ENCODE assay signal across 14 cellular contexts in genomic region chr9:115165233-115165632, GRCh38. TPM values are rescaled to one million over a fixed set of nuclear protein-coding genes. Genes with fewer than 3 reads are reported as not detected.
A peak's percentile ranks its signal among the peaks of the same experiment; 100 is the strongest.
DNase-seq lines count a peak whose midpoint lies in the region; ATAC-seq, FAIRE-seq and TF ChIP-seq lines count a peak whose summit lies in the region.
"Had no signal": no experiment of that assay in that cellular context is flagged by ENCODE, and none has a peak within 500 bp of the region (broad histone marks: within the 10 kb centered on the region; RNA-seq: fewer than 3 reads in every experiment).

No MANE protein-coding gene starts in this region.

- no peak overlapping the region for H2BK15ac ChIP-seq in mesenchymal stem cell (ENCODE audit: low read depth, poor library complexity, severe bottlenecking)

- POLR2A ChIA-PET in PC-3 (lab: Charles Lee; ENCODE audit: unreplicated experiment): no interaction called here

- H3K4me1 Mint-ChIP-seq in T-helper 17 cell: no peaks in the 10 kb centered on the region

- H3K4me1 ChIP-seq in PC-3 (ENCODE audit: insufficient read depth, low read length): peaks cover 26% of the 10 kb centered on the region
- peaks cover 3% of the 10 kb centered on the region for H3K4me1 ChIP-seq in mesenchymal stem cell (ENCODE audit: control insufficient read depth, insufficient read depth, low read depth, low read length)
- H3K4me1 ChIP-seq: Caco-2 had no signal

- H3K9ac ChIP-seq in PC-3 (ENCODE audit: low read length) (no peak overlapping the region), mesenchymal stem cell (ENCODE audit: low read length) (no peak overlapping the region)

- no peaks in the 10 kb centered on the region for H3F3A ChIP-seq in PC-3 (ENCODE audit: low read length, unreplicated experiment)

- no peak overlapping the region for H4K8ac ChIP-seq in mesenchymal stem cell (ENCODE audit: low read length)

- no peak overlapping the region for H3K23ac ChIP-seq in mesenchymal stem cell (ENCODE audit: low read length in 2 of 2)

- no peaks in the 10 kb centered on the region for H3K9me2 ChIP-seq in PC-3 (replicated peaks; ENCODE audit: low read length)

- intact Hi-C loops in PC-3 (cut with micrococcal nuclease): no loop called here

- H3K36me3 ChIP-seq in PC-3 (ENCODE audit: low read depth, low read length) (no peaks in the 10 kb centered on the region), bronchial epithelial cell (ENCODE audit: control insufficient read depth, insufficient read depth, low read length) (no peaks in the 10 kb centered on the region), mesenchymal stem cell (ENCODE audit: control insufficient read depth in 1 of 2, insufficient read depth in 2 of 2, low read depth in 1 of 2, low read length in 2 of 2) (no peaks in the 10 kb centered on the region)

- no peak for FAIRE-seq in bronchial epithelial cell (lab: Jason Lieb, UNC)

- H3K27me3 Mint-ChIP-seq in T-helper 17 cell: peaks cover 11% of the 10 kb centered on the region

- no peak overlapping the region for H3K18ac ChIP-seq in mesenchymal stem cell (ENCODE audit: low read depth in 1 of 2, low read length in 2 of 2)

- TF ChIP-seq CTCF in PC-3 (conservative IDR thresholded peaks at IDR 0.05; ENCODE audit: low read depth, low read length) (no peak), bronchial epithelial cell (IDR thresholded peaks at IDR 0.05; ENCODE audit: insufficient read depth, low read length, severe bottlenecking) (no peak)

- peak overlapping the region; percentile 28 to 43 for H2BK12ac ChIP-seq in mesenchymal stem cell (ENCODE audit: low read length in 2 of 2)

- H3K27ac ChIP-seq in PC-3 (ENCODE audit: low read length) (peak overlapping the region; percentile 50), mesenchymal stem cell (ENCODE audit: low read length, poor library complexity, severe bottlenecking) (peak overlapping the region; percentile 83)
- H3K27ac ChIP-seq: PC-9 had no signal

- no peak overlapping the region for H3K14ac ChIP-seq in mesenchymal stem cell (ENCODE audit: low read length in 2 of 2)

- H3K9me3 ChIP-seq in PC-3 (ENCODE audit: low read length): no peaks in the 10 kb centered on the region
- no peaks in the 10 kb centered on the region for H3K9me3 ChIP-seq in mesenchymal stem cell (ENCODE audit: control insufficient read depth, low read length)
- no peaks in the 10 kb centered on the region for H3K9me3 ChIP-seq in T-helper 17 cell (ENCODE audit: control insufficient read depth, low read length, poor library complexity, severe bottlenecking)
- H3K9me3 ChIP-seq: Caco-2 had no signal

- no peak overlapping the region for H3K27ac Mint-ChIP-seq in T-helper 17 cell

- H2AK5ac ChIP-seq in mesenchymal stem cell (ENCODE audit: low read length, severe bottlenecking): peak overlapping the region; percentile 88

- ATAC-seq in PC-3: no peak
- no peak for ATAC-seq in T-helper 17 cell
- ATAC-seq in GM18511 (IDR thresholded peaks at IDR 0.05; ENCODE audit: unreplicated experiment): no peak

- H3K4me3 ChIP-seq in PC-3 (ENCODE audit: low read length): no peak overlapping the region
- H3K4me3 ChIP-seq in bronchial epithelial cell (ENCODE audit: low read depth, low read length): no peak overlapping the region
- no peak overlapping the region for H3K4me3 ChIP-seq in mesenchymal stem cell (ENCODE audit: insufficient read depth in 1 of 2, low read depth in 1 of 2, low read length in 2 of 2)
- H3K4me3 ChIP-seq: PC-9 had no signal

- H3K27me3 ChIP-seq in PC-3 (ENCODE audit: low read length) (no peaks in the 10 kb centered on the region), bronchial epithelial cell (ENCODE audit: control insufficient read depth, insufficient read depth, low read length) (no peaks in the 10 kb centered on the region), mesenchymal stem cell (ENCODE audit: control insufficient read depth in 1 of 2, insufficient read depth in 1 of 2, low read length in 2 of 2) (no peaks in the 10 kb centered on the region)

- H2AFZ ChIP-seq in PC-3 (ENCODE audit: low read length) (no peak overlapping the region), mesenchymal stem cell (ENCODE audit: low read depth, low read length) (no peak overlapping the region)
- H2AFZ ChIP-seq: PC-9 had no signal

- H3K79me2 ChIP-seq in PC-3 (ENCODE audit: low read length): no peaks in the 10 kb centered on the region

- H3K79me1 ChIP-seq in mesenchymal stem cell (replicated peaks; ENCODE audit: low read length, poor library complexity, severe bottlenecking): no peaks in the 10 kb centered on the region

- no peaks in the 10 kb centered on the region for H4K20me1 ChIP-seq in PC-3 (ENCODE audit: low read length)

- no peak overlapping the region for H3K4me3 Mint-ChIP-seq in T-helper 17 cell

- DNase-seq in HT-29 (ENCODE audit: low spot score) (peak; percentile 11), PC-3 (no peak), bronchial epithelial cell (ENCODE audit: low read depth) (peak; percentile 62), mesenchymal stem cell (no peak), T-helper 17 cell (no peak), 8988T (no peak)
- DNase-seq: Caco-2, DMS153, NCI-H1417 treated with DMSO at 0.1 percent for 48 hours, NCI-H2029, NCI-H774 had no signal

- no peak overlapping the region for H2BK120ac ChIP-seq in mesenchymal stem cell (ENCODE audit: low read depth, low read length)

- H2BK5ac ChIP-seq in mesenchymal stem cell (ENCODE audit: low read depth, low read length, poor library complexity, severe bottlenecking): no peak overlapping the region

- H3K4ac ChIP-seq in mesenchymal stem cell (ENCODE audit: low read depth in 1 of 2, low read length in 2 of 2): no peak overlapping the region

- BruUV-seq in PC-3 (replicated peaks; lab: Mats Ljungman, UMichigan): no TSS peak

- CTCF ChIA-PET in PC-3 (lab: Charles Lee): no interaction called here

- H3K4me2 ChIP-seq in PC-3 (ENCODE audit: low read length): peak overlapping the region; percentile 71
- no peak overlapping the region for H3K4me2 ChIP-seq in mesenchymal stem cell (ENCODE audit: low read length, poor library complexity, severe bottlenecking)

- no peak overlapping the region for H4K91ac ChIP-seq in mesenchymal stem cell (ENCODE audit: low read length)

- H3K36me3 Mint-ChIP-seq in T-helper 17 cell (ENCODE audit: low read depth): no peaks in the 10 kb centered on the region

RNA-seq across cellular contexts. Expression of gene TNC, which starts 47.3 kb away (rescaled TPM):
- total RNA-seq in HT-29 (2014; rRNA removed; shearing (Covaris generic)): 0.46 and 1.3 TPM in 2 replicates
- total RNA-seq in PC-3 (2014; rRNA removed): 60.1 and 71.0 TPM in 2 replicates
- total RNA-seq in bronchial epithelial cell: 124 and 204 TPM in 2 replicates
- 32.2 TPM for polyA plus RNA-seq in mesenchymal stem cell (2013, experiment 1 of 2)
- polyA plus RNA-seq in mesenchymal stem cell (2013, experiment 2 of 2): 29.1 TPM
- not detected for total RNA-seq in T-helper 17 cell
- total RNA-seq: NCI-H460 had no signal

Comparison
In these comparisons a context has a peak if more than half of its experiments do, and no peak if none do; other contexts are left out.
1. DNase-seq: peak in HT-29 (single experiment) and bronchial epithelial cell (single experiment); none in PC-3 (single experiment), mesenchymal stem cell (single experiment), T-helper 17 cell (0 of 3) and 8988T (single experiment).
2. RNA of gene TNC, which starts 47.3 kb away (total RNA-seq): 124 to 204 TPM in bronchial epithelial cell and 60.1 to 71.0 TPM in PC-3; 0.46 to 1.3 TPM in HT-29 and not detected in T-helper 17 cell; every median in the first group is over 10 times any median in the second.